Comparison of ENCODE assay signal across 9 cellular contexts in genomic region chr2:96147593-96148201, GRCh38. TPM values are rescaled to one million over a fixed set of nuclear protein-coding genes. Genes with fewer than 3 reads are reported as not detected.
A peak's percentile ranks its signal among the peaks of the same experiment; 100 is the strongest.
DNase-seq lines count a peak whose midpoint lies in the region; ATAC-seq and TF ChIP-seq lines count a peak whose summit lies in the region.
"Had no signal": no experiment of that assay in that cellular context is flagged by ENCODE, and none has a peak within 500 bp of the region (broad histone marks: within the 10 kb centered on the region; RNA-seq: fewer than 3 reads in every experiment).

No MANE protein-coding gene starts in this region.

- no peak for TF ChIP-seq CTCF in C4-2B (conservative IDR thresholded peaks at IDR 0.05)
- no peak for TF ChIP-seq CTCF in mucosa of descending colon (IDR thresholded peaks at IDR 0.05)
- TF ChIP-seq CTCF in GM20000 (IDR thresholded peaks at IDR 0.05; ENCODE audit: extremely low read depth, missing control alignments) = no peak

- H3K4me3 Mint-ChIP-seq in activated T-cell treated with anti-CD3 and anti-CD28 coated beads, Interleukin-2, amount 50 U/mL, for 4 hours = peak overlapping the region; percentile 80

- no peak for ATAC-seq in activated T-cell treated with anti-CD3 and anti-CD28 coated beads, Interleukin-2, amount 50 U/mL, for 4 hours
- ATAC-seq in mucosa of descending colon = no peak
- ATAC-seq in GM18861 (IDR thresholded peaks at IDR 0.05; ENCODE audit: unreplicated experiment) = no peak

- intact Hi-C loops in mucosa of descending colon (cut with DNase I, micrococcal nuclease) = no loop called here

- H3K27me3 Mint-ChIP-seq in activated T-cell treated with anti-CD3 and anti-CD28 coated beads, Interleukin-2, amount 50 U/mL, for 4 hours (ENCODE audit: low read depth) = no peaks in the 10 kb centered on the region

- DNase-seq in H7 = peak; percentile 51
- no peak for DNase-seq in activated T-cell treated with anti-CD3 and anti-CD28 coated beads, Interleukin-2, amount 50 U/mL, for 4 hours
- peak in 2 of 3 donors; percentile 29 to 50 for DNase-seq in mucosa of descending colon
- no peak for DNase-seq in GM20000 (ENCODE audit: low spot score)
- no peak for DNase-seq in HuH-7.5 (ENCODE audit: low spot score)
- no peak for DNase-seq in ecto neural progenitor cell (ENCODE audit: low spot score)

- peaks cover 19% of the 10 kb centered on the region for H3K36me3 Mint-ChIP-seq in activated T-cell treated with anti-CD3 and anti-CD28 coated beads, Interleukin-2, amount 50 U/mL, for 4 hours (ENCODE audit: insufficient read depth)

- H3K9me3 Mint-ChIP-seq in activated T-cell treated with anti-CD3 and anti-CD28 coated beads, Interleukin-2, amount 50 U/mL, for 4 hours = no peaks in the 10 kb centered on the region

- peaks cover 27% of the 10 kb centered on the region for H3K27me3 ChIP-seq in H7 (ENCODE audit: control insufficient read depth, insufficient read depth, low read length)
- H3K27me3 ChIP-seq: MG63 had no signal

- H3K4me1 ChIP-seq in mucosa of descending colon (ENCODE audit: low read depth) = peaks cover 13% of the 10 kb centered on the region

- H3K36me3 ChIP-seq in H7 (replicated peaks; ENCODE audit: control insufficient read depth, insufficient read depth, low read length) = no peaks in the 10 kb centered on the region
- H3K36me3 ChIP-seq in mucosa of descending colon (ENCODE audit: low read depth) = no peaks in the 10 kb centered on the region

- H3K27ac ChIP-seq in C4-2B = peak overlapping the region; percentile 96

- no peaks in the 10 kb centered on the region for H3K9me3 ChIP-seq in mucosa of descending colon
- H3K9me3 ChIP-seq: MG63 had no signal

- H3K4me3 ChIP-seq in H7 (ENCODE audit: insufficient read depth, low read depth, low read length) = no peak overlapping the region
- H3K4me3 ChIP-seq in mucosa of descending colon = no peak overlapping the region
- H3K4me3 ChIP-seq: MG63 had no signal

- peaks cover 62% of the 10 kb centered on the region for H3K4me1 Mint-ChIP-seq in activated T-cell treated with anti-CD3 and anti-CD28 coated beads, Interleukin-2, amount 50 U/mL, for 4 hours (ENCODE audit: low read depth)

RNA-seq across cellular contexts. Expression of gene DUSP2, which starts 2.5 kb away (rescaled TPM):
- 2.0 and 3.6 TPM in 2 replicates for total RNA-seq in H7 (2014; rRNA removed; shearing (Covaris generic))
- 100 to 1,000 TPM; 365 to 525 (median 419) TPM for total RNA-seq in activated T-cell treated with anti-CD3 and anti-CD28 coated beads, Interleukin-2, amount 50 U/mL, for 4 hours
- 1 to 10 TPM; 1.5 to 2.3 (median 1.6) TPM for total RNA-seq in mucosa of descending colon

RNA-seq across cellular contexts. Expression of gene ASTL, which starts 9.4 kb away (rescaled TPM):
- not detected in 2 replicates for total RNA-seq in H7 (2014; rRNA removed; shearing (Covaris generic))
- total RNA-seq in activated T-cell treated with anti-CD3 and anti-CD28 coated beads, Interleukin-2, amount 50 U/mL, for 4 hours = 1 to 10 TPM; 2.3 to 3.0 (median 2.8) TPM
- total RNA-seq in mucosa of descending colon = not detected

RNA-seq across cellular contexts. Expression of gene ADRA2B, which starts 31.3 kb away (rescaled TPM):
- 1.6 and 1.9 TPM in 2 replicates for total RNA-seq in H7 (2014; rRNA removed; shearing (Covaris generic))
- total RNA-seq in activated T-cell treated with anti-CD3 and anti-CD28 coated beads, Interleukin-2, amount 50 U/mL, for 4 hours = under 1 TPM; 0.40 to 0.57 (median 0.40) TPM
- under 1 TPM; 0.17 to 0.73 (median 0.36) TPM for total RNA-seq in mucosa of descending colon

Comparison
In these comparisons a context has a peak if more than half of its experiments do, and no peak if none do; other contexts are left out.
1. DNase-seq: peak in H7 (single experiment) and mucosa of descending colon (2 of 3); none in activated T-cell treated with anti-CD3 and anti-CD28 coated beads, Interleukin-2, amount 50 U/mL, for 4 hours (single experiment), GM20000 (single experiment), HuH-7.5 (single experiment) and ecto neural progenitor cell (single experiment).
2. RNA of gene DUSP2, which starts 2.5 kb away (total RNA-seq): 365 to 525 TPM in activated T-cell treated with anti-CD3 and anti-CD28 coated beads, Interleukin-2, amount 50 U/mL, for 4 hours; 2.0 to 3.6 TPM in H7 and 1.5 to 2.3 TPM in mucosa of descending colon; every median in the first group is over 10 times any median in the second.